Comparison of ENCODE assay signal across 19 cellular contexts in genomic region chr11:65646288-65646734, GRCh38. TPM values are rescaled to one million over a fixed set of nuclear protein-coding genes. Genes with fewer than 3 reads are reported as not detected.
A peak's percentile ranks its signal among the peaks of the same experiment; 100 is the strongest.
DNase-seq lines count a peak whose midpoint lies in the region; ATAC-seq and TF ChIP-seq lines count a peak whose summit lies in the region.
"Had no signal": no experiment of that assay in that cellular context is flagged by ENCODE, and none has a peak within 500 bp of the region (broad histone marks: within the 10 kb centered on the region; RNA-seq: fewer than 3 reads in every experiment).

No MANE protein-coding gene starts in this region.

- H3K27me3 Mint-ChIP-seq in IgD-negative memory B cell: no peaks in the 10 kb centered on the region

- H3K36me3 Mint-ChIP-seq in IgD-negative memory B cell: peaks cover 6% of the 10 kb centered on the region

- H3K4me1 Mint-ChIP-seq in IgD-negative memory B cell: peaks cover 9 to 18% (median 11%) of the 10 kb centered on the region in 3 donors

- H3K36me3 ChIP-seq in GM06990 (ENCODE audit: control insufficient read depth, insufficient read depth, low read length) (peaks cover 43% of the 10 kb centered on the region), esophagus squamous epithelium (peaks cover 0 to 86% (median 17%) of the 10 kb centered on the region in 3 donors), spleen (peaks cover 10 to 100% (median 95%) of the 10 kb centered on the region in 6 donors), vagina (peaks cover 0 to 17% of the 10 kb centered on the region in 2 donors), MG63 (peaks cover 29% of the 10 kb centered on the region)
- H3K36me3 ChIP-seq: BE2C had no signal

- TF ChIP-seq POLR2A in esophagus squamous epithelium (IDR thresholded peaks at IDR 0.05) (no peak), spleen (IDR thresholded peaks at IDR 0.05) (no peak), vagina (IDR thresholded peaks at IDR 0.05) (no peak)

- TF ChIP-seq CTCF in GM06990 (IDR thresholded peaks at IDR 0.05; ENCODE audit: insufficient read depth, low read length, poor library complexity, severe bottlenecking): no peak
- no peak for TF ChIP-seq CTCF in esophagus squamous epithelium (IDR thresholded peaks at IDR 0.05)
- no peak for TF ChIP-seq CTCF in spleen (IDR thresholded peaks at IDR 0.05 in 8 of 11, conservative IDR thresholded peaks at IDR 0.05 in 3 of 11)
- no peak for TF ChIP-seq CTCF in vagina (IDR thresholded peaks at IDR 0.05)

- WGBS in esophagus squamous epithelium, 2 donors: 80 to 93% methylated on average over 1 to 12 of the region's 37 CpGs
- WGBS in spleen, 5 donors: 93 to 98% (median 96%) methylated on average over 20 to 37 of the region's 37 CpGs

- H3K4me1 ChIP-seq in esophagus squamous epithelium (peaks cover 27 to 96% (median 32%) of the 10 kb centered on the region in 3 donors), spleen (peaks cover 20 to 92% (median 59%) of the 10 kb centered on the region in 6 donors), vagina (peaks cover 38% of the 10 kb centered on the region)
- H3K4me1 ChIP-seq: BE2C had no signal

- no peak for ATAC-seq in HG02970 (IDR thresholded peaks at IDR 0.05; ENCODE audit: low FRiP score, unreplicated experiment)
- ATAC-seq: HepG2 had no signal

- H3K4me3 ChIP-seq in GM06990 (replicated peaks; ENCODE audit: low read depth, low read length) (no peak overlapping the region), esophagus squamous epithelium (peak overlapping the region in 3 of 4 donors; percentile 44 to 65 (median 57)), spleen (no peak overlapping the region), vagina (no peak overlapping the region), MG63 (no peak overlapping the region)
- H3K4me3 ChIP-seq: SK-N-MC had no signal

- H3K27ac ChIP-seq in esophagus squamous epithelium (no peak overlapping the region), spleen (peak overlapping the region in 1 of 8 donors; percentile 5), vagina (no peak overlapping the region)
- H3K27ac ChIP-seq: GM23248, SK-N-MC had no signal

- DNase-seq in GM06990 (ENCODE audit: extremely low read depth, insufficient read length) (peak; percentile 13), esophagus squamous epithelium (lab: John Stamatoyannopoulos, UW) (no peak), spleen (peak; percentile 74), vagina (ENCODE audit: extremely low spot score in 2 of 2) (no peak), MG63 (no peak)
- DNase-seq: BE2C; CD8-positive, alpha-beta memory T cell; DND-41; GM23248; Kasumi-1; NCI-H1105 treated with DMSO at 0.1 percent for 48 hours; NCI-H1694 treated with DMSO at 0.1 percent for 48 hours; NCI-H226; NCI-H524 treated with DMSO at 0.1 percent for 48 hours; Right ventricle myocardium superior had no signal

- H3K27me3 ChIP-seq in GM06990 (replicated peaks; ENCODE audit: control insufficient read depth, insufficient read depth, low read length) (no peaks in the 10 kb centered on the region), esophagus squamous epithelium (no peaks in the 10 kb centered on the region), spleen (replicated peaks in 1 of 7) (no peaks in the 10 kb centered on the region), vagina (no peaks in the 10 kb centered on the region), MG63 (no peaks in the 10 kb centered on the region)
- H3K27me3 ChIP-seq: BE2C had no signal

- H3K9me3 ChIP-seq in esophagus squamous epithelium (no peaks in the 10 kb centered on the region), spleen (no peaks in the 10 kb centered on the region), vagina (no peaks in the 10 kb centered on the region), MG63 (no peaks in the 10 kb centered on the region)
- H3K9me3 ChIP-seq: BE2C had no signal

- H3K9me3 Mint-ChIP-seq in IgD-negative memory B cell: no peaks in the 10 kb centered on the region
- H3K9me3 Mint-ChIP-seq: CD8-positive, alpha-beta memory T cell had no signal

- intact Hi-C loops in esophagus squamous epithelium (cut with DNase I): no loop called here
- intact Hi-C loops in spleen (cut with DNase I; ENCODE audit: low total_unique reads): no loop called here
- intact Hi-C loops in vagina (cut with DNase I): no loop called here

- H3K27ac Mint-ChIP-seq in IgD-negative memory B cell: peak overlapping the region in 2 of 3 donors; percentile 73 to 98

- peak overlapping the region in 1 of 4 donors; percentile 35 for H3K4me3 Mint-ChIP-seq in IgD-negative memory B cell

RNA-seq across cellular contexts. Expression of gene SIPA1, which starts 8.4 kb away (rescaled TPM):
- polyA plus RNA-seq in IgD-negative memory B cell (253 TPM), spleen (100 to 1,000 TPM; 269 to 423 (median 327) TPM)
- total RNA-seq in esophagus squamous epithelium (10 to 100 TPM in 3 of 4 donors, 1 to 10 TPM in 1; 7.8 to 29.2 (median 27.5) TPM), spleen (100 to 1,000 TPM; 167 to 308 (median 255) TPM), vagina (63.3 TPM)
- 28.2 and 33.6 TPM in 2 replicates for total RNA-seq in MG63 (2014; rRNA removed; shearing (Covaris generic); ENCODE audit: low replicate concordance)

RNA-seq across cellular contexts. Expression of gene RELA, which starts 16.4 kb away (rescaled TPM):
- polyA plus RNA-seq in IgD-negative memory B cell (66.7 TPM), spleen (10 to 100 TPM; 25.8 to 43.0 (median 25.9) TPM)
- total RNA-seq in esophagus squamous epithelium (10 to 100 TPM; 29.4 to 49.4 (median 47.5) TPM), spleen (100 to 1,000 TPM in 1 of 7 donors, 10 to 100 TPM in 6; 68.2 to 115 (median 85.3) TPM), vagina (59.2 TPM)
- total RNA-seq in MG63 (2014; rRNA removed; shearing (Covaris generic); ENCODE audit: low replicate concordance): 42.2 and 56.1 TPM in 2 replicates

RNA-seq across cellular contexts. Expression of gene PCNX3, which starts 30.7 kb away (rescaled TPM):
- polyA plus RNA-seq in IgD-negative memory B cell (6.8 TPM), spleen (10 to 100 TPM in 2 of 3 donors, 1 to 10 TPM in 1; 9.2 to 24.9 (median 17.7) TPM)
- total RNA-seq in esophagus squamous epithelium (10 to 100 TPM; 24.0 to 40.0 (median 30.9) TPM), spleen (10 to 100 TPM; 38.6 to 51.3 (median 47.4) TPM), vagina (24.8 TPM)
- 9.8 and 21.0 TPM in 2 replicates for total RNA-seq in MG63 (2014; rRNA removed; shearing (Covaris generic); ENCODE audit: low replicate concordance)

RNA-seq across cellular contexts. Expression of gene MAP3K11, which starts 32.3 kb away (rescaled TPM):
- polyA plus RNA-seq in IgD-negative memory B cell (26.5 TPM), spleen (100 to 1,000 TPM in 1 of 3 donors, 10 to 100 TPM in 2; 29.4 to 109 (median 97.7) TPM)
- total RNA-seq in esophagus squamous epithelium (10 to 100 TPM; 27.5 to 33.0 (median 30.4) TPM), spleen (100 to 1,000 TPM in 3 of 7 donors, 10 to 100 TPM in 4; 93.5 to 158 (median 99.9) TPM), vagina (38.1 TPM)
- 22.2 and 48.8 TPM in 2 replicates for total RNA-seq in MG63 (2014; rRNA removed; shearing (Covaris generic); ENCODE audit: low replicate concordance)

RNA-seq across cellular contexts. Expression of gene KCNK7, which starts 50.7 kb away (rescaled TPM):
- polyA plus RNA-seq in IgD-negative memory B cell (not detected), spleen (1 to 10 TPM; 1.9 to 6.2 (median 2.9) TPM)
- total RNA-seq in esophagus squamous epithelium (10 to 100 TPM in 3 of 4 donors, 1 to 10 TPM in 1; 5.5 to 22.5 (median 15.2) TPM), spleen (1 to 10 TPM in 4 of 7 donors, under 1 TPM in 3; 0.63 to 3.2 (median 1.1) TPM), vagina (12.0 TPM)
- not detected in 2 replicates for total RNA-seq in MG63 (2014; rRNA removed; shearing (Covaris generic); ENCODE audit: low replicate concordance)
- total RNA-seq: GM23248, HepG2 had no signal
- polyA plus RNA-seq: CD8-positive, alpha-beta memory T cell; GM23248 had no signal

Comparison
In these comparisons a context has a peak if more than half of its experiments do, and no peak if none do; other contexts are left out.
1. DNase-seq: peak in GM06990 (single experiment) and spleen (single experiment); none in esophagus squamous epithelium (single experiment), vagina (0 of 2) and MG63 (single experiment).
2. H3K4me3 ChIP-seq: peak in esophagus squamous epithelium (3 of 4); none in GM06990 (single experiment), spleen (0 of 8), vagina (0 of 2) and MG63 (single experiment).